Comparison of ENCODE assay signal across 7 cellular contexts in the genomic region with DNA sequence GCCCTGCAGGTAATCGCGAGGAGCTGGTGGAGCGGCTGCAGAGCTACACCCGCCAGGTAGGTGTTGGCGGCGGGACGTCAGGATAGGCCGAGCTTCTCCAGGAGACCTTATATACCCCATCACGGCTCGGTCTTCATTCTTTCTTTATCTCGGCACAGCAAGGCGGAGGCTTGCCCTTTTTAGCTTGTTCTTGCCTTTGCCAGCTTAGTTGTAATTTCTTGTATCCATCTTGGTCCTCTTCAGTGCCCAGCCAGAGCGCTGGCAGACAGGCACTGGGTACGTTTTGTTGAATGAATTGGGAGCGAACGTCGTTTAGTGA. TPM values are rescaled to one million over a fixed set of nuclear protein-coding genes. Genes with fewer than 3 reads are reported as not detected.
DNase-seq lines count a peak whose midpoint lies in the region; ATAC-seq and TF ChIP-seq lines count a peak whose summit lies in the region.

No MANE protein-coding gene starts in this region.

- DNase-seq in HL-60 (ENCODE audit: low read depth in 1 of 2, low spot score in 1 of 2) (no peak), GM19238 (ENCODE audit: insufficient read length, low spot score) (no peak), islet precursor cell (no peak)
- DNase-seq in activated T-helper 2 cell treated with anti-CD3 and anti-CD28 coated beads, Interferon-gamma antibody, Interleukin-2, Interleukin-4, amounts not matched to agents 10 μg/mL and 5 μg/mL and 100 μg/mL, durations not matched to agents 14 hours and 24 hours and 36 hours (ENCODE audit: low spot score), result no peak

- H3K36me3 ChIP-seq in iPS-20b (ENCODE audit: insufficient read depth, low read depth, low read length) (peaks cover 34% of the 10 kb centered on the region), stomach smooth muscle (ENCODE audit: control insufficient read depth in 2 of 2, insufficient read depth in 2 of 2, low read length in 2 of 2) (peaks cover 15 to 21% of the 10 kb centered on the region in 2 donors)

- H3K27me3 Mint-ChIP-seq in activated T-helper 2 cell treated with anti-CD3 and anti-CD28 coated beads, Interferon-gamma antibody, Interleukin-2, Interleukin-4, amounts not matched to agents 10 μg/mL and 5 μg/mL and 100 μg/mL, durations not matched to agents 14 hours and 24 hours and 36 hours (ENCODE audit: low read depth), result peaks cover 4% of the 10 kb centered on the region

- H3K4me1 Mint-ChIP-seq in activated T-helper 2 cell treated with anti-CD3 and anti-CD28 coated beads, Interferon-gamma antibody, Interleukin-2, Interleukin-4, amounts not matched to agents 10 μg/mL and 5 μg/mL and 100 μg/mL, durations not matched to agents 14 hours and 24 hours and 36 hours (ENCODE audit: low read depth), result peaks cover 28% of the 10 kb centered on the region

- H3K27me3 ChIP-seq in HL-60 (ENCODE audit: insufficient read depth, poor library complexity, severe bottlenecking) (no peaks in the 10 kb centered on the region), iPS-20b (ENCODE audit: insufficient read depth, low read length) (no peaks in the 10 kb centered on the region), stomach smooth muscle (ENCODE audit: control insufficient read depth in 1 of 2, insufficient read depth in 2 of 2, low read length in 2 of 2) (peaks cover 3 to 12% of the 10 kb centered on the region in 2 donors)

- intact Hi-C loops in activated T-helper 2 cell treated with anti-CD3 and anti-CD28 coated beads, Interferon-gamma antibody, Interleukin-2, Interleukin-4, amounts not matched to agents 10 μg/mL and 5 μg/mL and 100 μg/mL, durations not matched to agents 14 hours and 24 hours and 36 hours (cut with micrococcal nuclease), result loop anchor here (1.0 to 5.0 kb wide), 4 partner anchors 17 to 215 kb away; a partner anchor contains a TSS

- peaks cover 17% of the 10 kb centered on the region for H3K4me1 ChIP-seq in iPS-20b (ENCODE audit: insufficient read depth, low read length)
- peaks cover 24% of the 10 kb centered on the region for H3K4me1 ChIP-seq in stomach smooth muscle (ENCODE audit: control insufficient read depth, insufficient read depth, low read length)

- peak overlapping the region; percentile 97 for H3K9ac ChIP-seq in iPS-20b (ENCODE audit: low read depth, low read length)
- peak overlapping the region; percentile 92 to 97 for H3K9ac ChIP-seq in stomach smooth muscle (ENCODE audit: low read length in 2 of 2)

- no peaks in the 10 kb centered on the region for H3K9me3 Mint-ChIP-seq in activated T-helper 2 cell treated with anti-CD3 and anti-CD28 coated beads, Interferon-gamma antibody, Interleukin-2, Interleukin-4, amounts not matched to agents 10 μg/mL and 5 μg/mL and 100 μg/mL, durations not matched to agents 14 hours and 24 hours and 36 hours

- peak overlapping the region; percentile 97 for H3K27ac Mint-ChIP-seq in activated T-helper 2 cell treated with anti-CD3 and anti-CD28 coated beads, Interferon-gamma antibody, Interleukin-2, Interleukin-4, amounts not matched to agents 10 μg/mL and 5 μg/mL and 100 μg/mL, durations not matched to agents 14 hours and 24 hours and 36 hours

- H3K4me3 ChIP-seq in HL-60 (replicated peaks; ENCODE audit: insufficient read depth, low read length) (peak overlapping the region; percentile 100), iPS-20b (ENCODE audit: low read length) (peak overlapping the region; percentile 97), stomach smooth muscle (ENCODE audit: low read length in 2 of 2) (peak overlapping the region; percentile 98 to 99)

- no peaks in the 10 kb centered on the region for H3K9me3 ChIP-seq in iPS-20b (ENCODE audit: insufficient read depth, low read depth, low read length)
- H3K9me3 ChIP-seq in stomach smooth muscle (ENCODE audit: control insufficient read depth in 2 of 2, low read length in 2 of 2), result no peaks in the 10 kb centered on the region

- ATAC-seq in HG02678 (IDR thresholded peaks at IDR 0.05; ENCODE audit: unreplicated experiment), result no peak

- no peak for TF ChIP-seq CTCF in HL-60 (IDR thresholded peaks at IDR 0.05; ENCODE audit: insufficient read depth, low read length)

- H3K27ac ChIP-seq in HL-60 (replicated peaks) (peak overlapping the region; percentile 79), iPS-20b (ENCODE audit: low read length) (peak overlapping the region; percentile 91), stomach smooth muscle (ENCODE audit: low read length) (peak overlapping the region; percentile 79)

- peak overlapping the region; percentile 100 for H3K4me3 Mint-ChIP-seq in activated T-helper 2 cell treated with anti-CD3 and anti-CD28 coated beads, Interferon-gamma antibody, Interleukin-2, Interleukin-4, amounts not matched to agents 10 μg/mL and 5 μg/mL and 100 μg/mL, durations not matched to agents 14 hours and 24 hours and 36 hours (ENCODE audit: low read depth)

- peaks cover 47% of the 10 kb centered on the region for H3K36me3 Mint-ChIP-seq in activated T-helper 2 cell treated with anti-CD3 and anti-CD28 coated beads, Interferon-gamma antibody, Interleukin-2, Interleukin-4, amounts not matched to agents 10 μg/mL and 5 μg/mL and 100 μg/mL, durations not matched to agents 14 hours and 24 hours and 36 hours (ENCODE audit: low read depth)

RNA-seq across cellular contexts. Expression of a gene that starts 0.5 kb away (rescaled TPM):
- 252 and 268 TPM in 2 replicates for total RNA-seq in activated T-helper 2 cell treated with anti-CD3 and anti-CD28 coated beads, Interferon-gamma antibody, Interleukin-2, Interleukin-4, amounts not matched to agents 10 μg/mL and 5 μg/mL and 100 μg/mL, durations not matched to agents 14 hours and 24 hours and 36 hours

RNA-seq across cellular contexts. Expression of a gene that starts 3.7 kb away (rescaled TPM):
- 0.18 TPM in 1 of 2 replicates, not detected in the other for total RNA-seq in activated T-helper 2 cell treated with anti-CD3 and anti-CD28 coated beads, Interferon-gamma antibody, Interleukin-2, Interleukin-4, amounts not matched to agents 10 μg/mL and 5 μg/mL and 100 μg/mL, durations not matched to agents 14 hours and 24 hours and 36 hours

RNA-seq across cellular contexts. Expression of a gene that starts 17.4 kb away (rescaled TPM):
- total RNA-seq in activated T-helper 2 cell treated with anti-CD3 and anti-CD28 coated beads, Interferon-gamma antibody, Interleukin-2, Interleukin-4, amounts not matched to agents 10 μg/mL and 5 μg/mL and 100 μg/mL, durations not matched to agents 14 hours and 24 hours and 36 hours, result 75.6 and 83.7 TPM in 2 replicates

RNA-seq across cellular contexts. Expression of a gene that starts 26.3 kb away (rescaled TPM):
- total RNA-seq in activated T-helper 2 cell treated with anti-CD3 and anti-CD28 coated beads, Interferon-gamma antibody, Interleukin-2, Interleukin-4, amounts not matched to agents 10 μg/mL and 5 μg/mL and 100 μg/mL, durations not matched to agents 14 hours and 24 hours and 36 hours, result 0.46 and 0.78 TPM in 2 replicates

RNA-seq across cellular contexts. Expression of a gene that starts 40.8 kb away (rescaled TPM):
- 0.69 and 0.75 TPM in 2 replicates for total RNA-seq in activated T-helper 2 cell treated with anti-CD3 and anti-CD28 coated beads, Interferon-gamma antibody, Interleukin-2, Interleukin-4, amounts not matched to agents 10 μg/mL and 5 μg/mL and 100 μg/mL, durations not matched to agents 14 hours and 24 hours and 36 hours
